In the genomic region with DNA sequence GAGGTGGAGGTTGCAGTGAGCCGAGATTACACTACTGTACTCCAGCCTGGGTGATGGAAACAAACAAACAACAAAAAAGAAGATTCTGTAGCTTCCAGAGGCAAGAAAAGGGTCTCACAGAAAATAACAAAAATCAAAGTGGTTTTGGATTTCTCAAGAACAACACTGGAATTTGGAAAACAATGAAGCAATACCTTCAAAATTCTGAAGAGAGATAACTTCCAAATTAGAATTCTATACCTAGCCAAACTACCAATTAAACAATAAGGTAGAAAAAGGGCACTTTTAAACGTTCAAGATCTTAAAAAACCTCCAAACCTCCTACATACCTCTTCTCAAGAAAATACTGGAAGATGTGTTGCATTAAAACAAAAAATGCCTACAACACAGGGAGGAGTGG, we compare ENCODE assay signal across 28 cellular contexts.
"Had no signal": no experiment of that assay in that cellular context is flagged by ENCODE, and none has a peak within 500 bp of the region (broad histone marks: within the 10 kb centered on the region; RNA-seq: fewer than 3 reads in every experiment).

No MANE protein-coding gene starts in this region.

- H3K27ac ChIP-seq: colonic mucosa, coronary artery, dorsolateral prefrontal cortex, epithelial cell of prostate, esophagus muscularis mucosa, esophagus squamous epithelium, foreskin keratinocyte, gastrocnemius medialis, gastroesophageal sphincter, heart left ventricle, heart right ventricle had no signal

- H3K36me3 ChIP-seq: colonic mucosa, esophagus muscularis mucosa, esophagus squamous epithelium, gastrocnemius medialis, gastroesophageal sphincter, heart left ventricle, heart right ventricle had no signal

- H3K4me1 ChIP-seq: colonic mucosa had no signal

- H3K9me3 ChIP-seq: colonic mucosa, gastrocnemius medialis had no signal

- H3K4me3 ChIP-seq: colonic mucosa, coronary artery, dorsolateral prefrontal cortex, esophagus muscularis mucosa, esophagus squamous epithelium, gastrocnemius medialis, gastroesophageal sphincter, heart left ventricle, heart right ventricle had no signal

- DNase-seq: colonic mucosa; cortex of kidney; dermis blood vessel endothelial cell; dorsolateral prefrontal cortex; effector CD4-positive, alpha-beta T cell; effector CD8-positive, alpha-beta T cell; effector memory CD4-positive, alpha-beta T cell; effector memory CD8-positive, alpha-beta T cell; endodermal cell; erythroblast; esophagus squamous epithelium; foreskin fibroblast; foreskin keratinocyte; foreskin melanocyte; gastrocnemius medialis; glutamatergic neuron; head of caudate nucleus; heart left ventricle; heart right ventricle had no signal

- ATAC-seq: effector memory CD8-positive, alpha-beta T cell; esophagus mucosa; foreskin keratinocyte; gastrocnemius medialis; gastroesophageal sphincter; heart left ventricle; heart right ventricle had no signal

- H3K27me3 ChIP-seq: foreskin keratinocyte had no signal

- FAIRE-seq: colon, endometrium, endothelial cell of umbilical vein, frontal cortex had no signal
